Comparison of ENCODE assay signal across 8 cellular contexts in the genomic region with DNA sequence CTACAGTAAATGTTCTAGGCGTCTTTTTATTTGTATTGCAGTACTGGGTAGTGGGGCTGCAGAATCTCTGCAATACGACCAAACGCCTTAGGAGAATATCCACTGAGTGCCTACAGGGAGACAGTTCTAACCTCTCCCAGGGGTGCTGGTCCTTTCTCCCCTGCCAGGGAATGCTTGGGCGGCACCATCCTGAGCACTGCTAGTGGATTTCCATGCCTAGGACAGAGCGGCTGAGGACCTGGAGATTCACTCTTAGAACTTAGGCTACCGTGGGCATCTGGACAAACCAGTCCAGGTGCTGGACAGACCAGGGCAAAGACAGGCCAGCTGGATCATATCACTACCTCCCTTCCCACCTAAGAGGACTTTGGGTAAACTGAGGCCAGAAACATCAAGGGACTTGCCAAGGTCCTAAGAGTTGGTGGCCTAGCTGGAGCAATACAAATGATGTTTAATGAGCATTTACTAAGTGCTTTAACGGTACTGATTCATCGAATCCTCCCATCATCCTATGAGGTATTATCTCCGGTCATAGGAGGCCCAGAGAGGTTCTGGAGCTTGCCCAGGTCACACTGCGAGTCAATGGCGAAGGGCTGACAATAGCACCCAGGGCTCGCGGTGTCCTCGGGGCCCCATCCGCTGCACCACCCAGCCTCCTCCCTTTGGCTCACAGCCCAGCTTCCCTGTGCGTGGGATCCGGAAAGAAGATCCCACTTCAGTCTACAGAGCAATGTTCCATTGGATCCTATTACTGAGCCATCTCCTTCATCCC. TPM values are rescaled to one million over a fixed set of nuclear protein-coding genes. Genes with fewer than 3 reads are reported as not detected.
DNase-seq lines count a peak whose midpoint lies in the region; ATAC-seq and TF ChIP-seq lines count a peak whose summit lies in the region.

No MANE protein-coding gene starts in this region.

- H3K4me3 ChIP-seq in A673 (ENCODE audit: low read depth, low read length, poor library complexity, severe bottlenecking) (peak overlapping the region; percentile 84), OCI-LY7 (ENCODE audit: low read depth, low read length, poor library complexity, severe bottlenecking) (peak overlapping the region; percentile 72), urinary bladder (ENCODE audit: low read depth, low read length) (peak overlapping the region; percentile 77)

- H3K4me2 ChIP-seq in OCI-LY7 (ENCODE audit: low read length): peak overlapping the region; percentile 71

- H3K36me3 Mint-ChIP-seq in memory B cell: no peaks in the 10 kb centered on the region

- H3K79me2 ChIP-seq in OCI-LY7 (ENCODE audit: insufficient read depth, low read depth, low read length): no peaks in the 10 kb centered on the region

- ATAC-seq in GM18907 (IDR thresholded peaks at IDR 0.05; ENCODE audit: unreplicated experiment) (peak; percentile 10), memory B cell (ENCODE audit: low read depth) (no peak)

- H3K36me3 ChIP-seq in A673 (ENCODE audit: insufficient read depth, low read length, poor library complexity, severe bottlenecking) (peaks cover 18% of the 10 kb centered on the region), OCI-LY7 (ENCODE audit: insufficient read depth, low read length) (no peaks in the 10 kb centered on the region; the same call in 1 of the 2 replicates), urinary bladder (ENCODE audit: insufficient read depth) (no peaks in the 10 kb centered on the region)

- TF ChIP-seq CTCF in A673 (conservative IDR thresholded peaks at IDR 0.05; ENCODE audit: low read depth, low read length) (no peak), OCI-LY7 (conservative IDR thresholded peaks at IDR 0.05; ENCODE audit: low read length) (no peak)

- POLR2A ChIA-PET in A673 (lab: Charles Lee; ENCODE audit: low non-redundant PET): no interaction called here
- POLR2A ChIA-PET in OCI-LY7 (lab: Charles Lee): no interaction called here

- H3K4me3 Mint-ChIP-seq in memory B cell: peak overlapping the region; percentile 81

- H3K27ac ChIP-seq in A673 (ENCODE audit: low read depth, low read length, poor library complexity, severe bottlenecking) (peak overlapping the region; percentile 77), OCI-LY7 (ENCODE audit: low read depth, low read length, poor library complexity, severe bottlenecking) (no peak overlapping the region), urinary bladder (ENCODE audit: low read depth) (no peak overlapping the region)

- H3K27me3 Mint-ChIP-seq in memory B cell: no peaks in the 10 kb centered on the region

- CTCF ChIA-PET in A673 (lab: Charles Lee) (no interaction called here), OCI-LY7 (lab: Charles Lee; ENCODE audit: unreplicated experiment) (interaction anchor here (0.6 kb wide), 1 partner anchor 222 kb away, joined by 3 read pairs; no protein-coding TSS in a partner anchor)

- H3K9me3 ChIP-seq in A673 (ENCODE audit: low read depth, low read length, poor library complexity, severe bottlenecking): peaks cover 6% of the 10 kb centered on the region
- H3K9me3 ChIP-seq in OCI-LY7 (ENCODE audit: low read length): no peaks in the 10 kb centered on the region

- BruUV-seq in A673 (replicated peaks; lab: Mats Ljungman, UMichigan) (TSS peak; percentile 69), OCI-LY7 (replicated peaks; lab: Mats Ljungman, UMichigan) (TSS peak; percentile 53)

- WGBS in urinary bladder: 51% methylated on average over 17 of the region's 17 CpGs

- no peaks in the 10 kb centered on the region for H3K9me2 ChIP-seq in OCI-LY7 (ENCODE audit: insufficient read depth, low read length)

- H3K4me1 ChIP-seq in A673 (ENCODE audit: insufficient read depth, low read length, poor library complexity, severe bottlenecking): no peaks in the 10 kb centered on the region
- H3K4me1 ChIP-seq in OCI-LY7 (ENCODE audit: insufficient read depth, low read length, poor library complexity, severe bottlenecking): peaks cover 3% of the 10 kb centered on the region
- no peaks in the 10 kb centered on the region for H3K4me1 ChIP-seq in urinary bladder (ENCODE audit: insufficient read depth)

- H3K27me3 ChIP-seq in A673 (replicated peaks; ENCODE audit: insufficient read depth, low read depth, low read length, poor library complexity): no peaks in the 10 kb centered on the region

- H3K9me3 Mint-ChIP-seq in memory B cell: no peaks in the 10 kb centered on the region

- no peak overlapping the region for H3K27ac Mint-ChIP-seq in memory B cell

- peaks cover 2% of the 10 kb centered on the region for H3K4me1 Mint-ChIP-seq in memory B cell

- H4K20me1 ChIP-seq in OCI-LY7 (ENCODE audit: insufficient read depth, low read length): no peaks in the 10 kb centered on the region

- intact Hi-C loops in A673 (cut with micrococcal nuclease; ENCODE audit: unreplicated experiment) (loop anchor here (10.0 kb wide), 1 partner anchor 298 kb away; no protein-coding TSS in a partner anchor), OCI-LY7 (cut with micrococcal nuclease; ENCODE audit: unreplicated experiment) (no loop called here)

- H2AFZ ChIP-seq in OCI-LY7 (ENCODE audit: low read length): peak overlapping the region; percentile 81

- DNase-seq in A673 (ENCODE audit: low spot score) (no peak), OCI-LY7 (ENCODE audit: low spot score) (no peak), dermis blood vessel endothelial cell (peak; percentile 40), memory B cell (ENCODE audit: low spot score in 2 of 2) (no peak), NCI-H146 (lab: John Stamatoyannopoulos, UW) (no peak)
- no peak for DNase-seq in effector CD4-positive, alpha-beta T cell

RNA-seq across cellular contexts. Expression of a gene that starts 0.8 kb away (rescaled TPM):
- 20.9 and 23.1 TPM in 2 replicates for total RNA-seq in A673 (2021)
- total RNA-seq in OCI-LY7 (2014; rRNA removed; shearing (Covaris generic)): 8.8 and 9.6 TPM in 2 replicates
- total RNA-seq in OCI-LY7 (2022): 22.9 and 25.7 TPM in 2 replicates
- 50.3 and 96.5 TPM in 2 replicates for total RNA-seq in dermis blood vessel endothelial cell
- 11.7 TPM for total RNA-seq in urinary bladder
- polyA plus RNA-seq in urinary bladder: 8.0 TPM

RNA-seq across cellular contexts. Expression of a gene that starts 39.6 kb away (rescaled TPM):
- total RNA-seq in A673 (2021) (64.0 and 81.3 TPM in 2 replicates), OCI-LY7 (2022) (39.3 and 44.4 TPM in 2 replicates), dermis blood vessel endothelial cell (58.5 and 72.8 TPM in 2 replicates), urinary bladder (44.1 TPM)
- total RNA-seq in OCI-LY7 (2014; rRNA removed; shearing (Covaris generic)): 52.9 and 59.4 TPM in 2 replicates
- 19.7 TPM for polyA plus RNA-seq in urinary bladder

RNA-seq across cellular contexts. Expression of a gene that starts 53.3 kb away (rescaled TPM):
- total RNA-seq in A673 (2021) (29.7 and 38.7 TPM in 2 replicates), OCI-LY7 (2022) (7.5 and 8.2 TPM in 2 replicates), dermis blood vessel endothelial cell (313 and 423 TPM in 2 replicates), urinary bladder (22.4 TPM)
- 17.2 and 21.6 TPM in 2 replicates for total RNA-seq in OCI-LY7 (2014; rRNA removed; shearing (Covaris generic))
- 28.5 TPM for polyA plus RNA-seq in urinary bladder
